In genomic region chr10:24966962-24967361, GRCh38 we compare ENCODE assay signal across 29 cellular contexts. TPM values are rescaled to one million over a fixed set of nuclear protein-coding genes. Genes with fewer than 3 reads are reported as not detected.
"Had no signal": no experiment of that assay in that cellular context is flagged by ENCODE, and none has a peak within 500 bp of the region (broad histone marks: within the 10 kb centered on the region; RNA-seq: fewer than 3 reads in every experiment).

No MANE protein-coding gene starts in this region.

- H3K27ac ChIP-seq: coronary artery, esophagus squamous epithelium, gastrocnemius medialis, heart right ventricle, left lung, lower lobe of right lung had no signal

- FAIRE-seq: endothelial cell of umbilical vein, islet of Langerhans, keratinocyte had no signal

- H3K4me1 ChIP-seq: left lung, lower lobe of right lung had no signal

- H3K27me3 ChIP-seq: dorsolateral prefrontal cortex, esophagus squamous epithelium, gastrocnemius medialis, heart right ventricle, left lung had no signal

- DNase-seq: dermis blood vessel endothelial cell; dorsolateral prefrontal cortex; effector CD4-positive, alpha-beta T cell; effector memory CD4-positive, alpha-beta T cell; esophagus squamous epithelium; foreskin fibroblast; foreskin melanocyte; gastrocnemius medialis; glutamatergic neuron; head of caudate nucleus; heart right ventricle; hippocampal formation; left cardiac atrium; left lung; left ventricle myocardium superior; lower lobe of right lung; mesenchymal stem cell; mucosa of descending colon; naive B cell; naive thymus-derived CD8-positive, alpha-beta T cell had no signal

- H3K9me3 ChIP-seq: esophagus squamous epithelium, gastrocnemius medialis, heart right ventricle, left lung, lower lobe of right lung, mucosa of descending colon had no signal

- H3K36me3 ChIP-seq: esophagus squamous epithelium, gastrocnemius medialis, heart right ventricle, left lung, lower lobe of right lung had no signal

- H3K4me3 ChIP-seq: coronary artery, dorsolateral prefrontal cortex, esophagus squamous epithelium, gastrocnemius medialis, heart right ventricle, left lung, lower lobe of right lung, mucosa of descending colon had no signal

RNA-seq across cellular contexts. Expression of gene ENKUR, which starts 49.0 kb away (rescaled TPM):
- total RNA-seq: epithelial cell of proximal tubule; gastrocnemius medialis; glomerular endothelial cell; heart right ventricle; left cardiac atrium; left ventricle myocardium superior; lower leg skin; mesenteric fat pad; myocyte; naive thymus-derived CD8-positive, alpha-beta T cell had no signal
